Comparison of ENCODE assay signal across 1 cellular context in the genomic region with DNA sequence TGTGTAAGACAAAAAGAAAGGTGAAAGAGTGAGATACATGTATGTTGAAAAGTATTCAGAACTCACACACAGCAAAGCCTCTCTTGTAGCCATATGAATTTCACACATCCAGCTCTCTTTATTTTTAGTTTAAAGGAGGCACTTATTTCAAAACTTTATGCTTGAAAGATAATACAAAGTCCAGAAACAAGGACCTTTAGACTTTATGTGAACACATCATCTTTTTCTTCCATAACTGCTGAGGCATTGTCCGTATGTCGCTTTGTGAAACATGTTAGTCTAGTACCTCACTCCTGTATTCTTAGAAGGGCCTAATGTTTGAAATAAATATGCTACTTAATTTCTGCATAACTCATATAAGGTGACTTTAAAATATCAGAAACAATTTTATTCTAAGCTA.
TF ChIP-seq lines count a peak whose summit lies in the region.

No MANE protein-coding gene starts in this region.

TF ChIP-seq in liver, 16 proteins besides CTCF, POLR2A, EP300 and RAD21 (continued from another document):
- TF ChIP-seq NR2F2 (IDR thresholded peaks at IDR 0.05), result no peak
